8 cellular contexts compared by ENCODE assay signal in genomic region chr1:226062558-226063361, GRCh38. TPM values are rescaled to one million over a fixed set of nuclear protein-coding genes. Genes with fewer than 3 reads are reported as not detected.
DNase-seq lines count a peak whose midpoint lies in the region; ATAC-seq and TF ChIP-seq lines count a peak whose summit lies in the region.

TSS of gene H3-3A (plus strand) at chr1:226062716. CDS start at chr1:226064352, 1,636 bp downstream.

- ATAC-seq in GM19438 (IDR thresholded peaks at IDR 0.05; ENCODE audit: low read depth, unreplicated experiment) (peak; percentile 65), HG03571 (IDR thresholded peaks at IDR 0.05; ENCODE audit: unreplicated experiment) (peak; percentile 69), right lobe of liver (peak; percentile 81 to 92 (median 86))

- intact Hi-C loops in right lobe of liver (cut with DNase I): no loop called here

- DNase-seq in CD1c-positive myeloid dendritic cell (ENCODE audit: extremely low spot score) (peak; percentile 98), NCI-H82 (lab: John Stamatoyannopoulos, UW) (peak; percentile 99), dermis blood vessel endothelial cell (peak; percentile 96), right lobe of liver (peak; percentile 98 to 99 (median 99))
- peak; percentile 98 to 99 for DNase-seq in activated CD4-positive, alpha-beta T cell treated with anti-CD3 and anti-CD28 coated beads, Interleukin-2, amount 50 U/mL, for 48 hours
- peak; percentile 97 to 99 for DNase-seq in stimulated activated CD4-positive, alpha-beta T cell treated with anti-CD3 and anti-CD28 coated beads, Interleukin-4, amount 100 ng/mL, for 4 hours

- H3K27ac ChIP-seq in right lobe of liver: peak within 1 kb of the TSS; percentile 95 to 98 (median 98)

- H3K4me3 ChIP-seq in right lobe of liver: peak within 1 kb of the TSS; percentile 80 to 90 (median 81)

- peaks cover 0 to 25% (median 9%) of the 10 kb centered on the region in 4 donors for H3K36me3 ChIP-seq in right lobe of liver

- H3K4me1 ChIP-seq in right lobe of liver: peaks cover 0 to 29% (median 12%) of the 10 kb centered on the region in 4 donors

- whole genome bisulfite sequencing in right lobe of liver (ENCODE audit: insufficient coverage, low coverage, low lambda C conversion rate, missing lambda C conversion rate): 0% methylated on average over 21 of the region's 81 CpGs

- H3K27me3 ChIP-seq in right lobe of liver: no peaks in the 10 kb centered on the region

- H3K9me3 ChIP-seq in right lobe of liver: no peaks in the 10 kb centered on the region

- no peak for TF ChIP-seq CTCF in right lobe of liver (IDR thresholded peaks at IDR 0.05)

- peak; percentile 99 for TF ChIP-seq POLR2A in right lobe of liver (IDR thresholded peaks at IDR 0.05)

RNA-seq across cellular contexts. Expression of gene H3-3A, which starts in this region (rescaled TPM):
- total RNA-seq in dermis blood vessel endothelial cell (205 and 269 TPM in 2 replicates), right lobe of liver (100 to 1,000 TPM; 132 to 185 (median 156) TPM)

Comparison
In these comparisons a context has a peak if more than half of its experiments do, and no peak if none do; other contexts are left out.
1. Peak in every context shown above with its lines: DNase-seq, ATAC-seq, H3K4me3 ChIP-seq and H3K27ac ChIP-seq.